22 cellular contexts compared by ENCODE assay signal in genomic region chr11:11604340-11604992, GRCh38. TPM values are rescaled to one million over a fixed set of nuclear protein-coding genes. Genes with fewer than 3 reads are reported as not detected.
DNase-seq lines count a peak whose midpoint lies in the region; ATAC-seq and TF ChIP-seq lines count a peak whose summit lies in the region.
"Had no signal": no experiment of that assay in that cellular context is flagged by ENCODE, and none has a peak within 500 bp of the region (broad histone marks: within the 10 kb centered on the region; RNA-seq: fewer than 3 reads in every experiment).

No MANE protein-coding gene starts in this region.

- peak overlapping the region; percentile 1 for H3K27ac Mint-ChIP-seq in osteocyte (ENCODE audit: unreplicated experiment)
- H3K27ac Mint-ChIP-seq in stimulated activated naive CD8-positive, alpha-beta T cell treated with anti-CD3 and anti-CD28 coated beads, Interleukin-15, amount 100 ng/mL, for 72 hours = no peak overlapping the region
- no peak overlapping the region for H3K27ac Mint-ChIP-seq in WTC11
- H3K27ac Mint-ChIP-seq: CD8-positive, alpha-beta T cell; IgD-negative memory B cell had no signal

- intact Hi-C loops in aorta (cut with DNase I) = no loop called here

- no peaks in the 10 kb centered on the region for H3K27me3 Mint-ChIP-seq in osteocyte (ENCODE audit: unreplicated experiment)
- H3K27me3 Mint-ChIP-seq in stimulated activated naive CD8-positive, alpha-beta T cell treated with anti-CD3 and anti-CD28 coated beads, Interleukin-15, amount 100 ng/mL, for 72 hours = peaks cover 8% of the 10 kb centered on the region
- H3K27me3 Mint-ChIP-seq in WTC11 (ENCODE audit: low read depth) = no peaks in the 10 kb centered on the region

- peaks cover 0 to 16% of the 10 kb centered on the region in 2 donors for H3K4me1 ChIP-seq in lung (ENCODE audit: control insufficient read depth in 2 of 2, insufficient read depth in 2 of 2, low read length in 2 of 2)
- H3K4me1 ChIP-seq in aorta (ENCODE audit: control insufficient read depth in 1 of 2, insufficient read depth in 2 of 2, low read length in 2 of 2) = peaks cover 0 to 8% of the 10 kb centered on the region in 2 donors
- H3K4me1 ChIP-seq: Caco-2 had no signal

- WGBS in lung, 2 donors = 93% methylated on average over 7 of the region's 7 CpGs
- 22 to 23% methylated on average over 7 of the region's 7 CpGs for WGBS in aorta, 2 donors

- ATAC-seq in lung (ENCODE audit: insufficient read depth, low FRiP score) = no peak
- ATAC-seq in aorta (ENCODE audit: low FRiP score) = peak; percentile 15
- no peak for ATAC-seq in GM18873 (IDR thresholded peaks at IDR 0.05; ENCODE audit: low FRiP score, unreplicated experiment)
- no peak for ATAC-seq in stimulated activated naive CD8-positive, alpha-beta T cell treated with anti-CD3 and anti-CD28 coated beads, Interleukin-15, amount 100 ng/mL, for 72 hours
- ATAC-seq in WTC11 = no peak
- ATAC-seq: CD8-positive, alpha-beta T cell; HCT116; Right ventricle myocardium inferior had no signal

- H3K4me3 Mint-ChIP-seq in osteocyte (ENCODE audit: unreplicated experiment) (no peak overlapping the region), WTC11 (no peak overlapping the region)
- no peak overlapping the region for H3K4me3 Mint-ChIP-seq in stimulated activated naive CD8-positive, alpha-beta T cell treated with anti-CD3 and anti-CD28 coated beads, Interleukin-15, amount 100 ng/mL, for 72 hours
- H3K4me3 Mint-ChIP-seq: CD8-positive, alpha-beta T cell; IgD-negative memory B cell had no signal

- H3K4me1 Mint-ChIP-seq in osteocyte (ENCODE audit: unreplicated experiment) (peaks cover 36% of the 10 kb centered on the region), WTC11 (peaks cover 21% of the 10 kb centered on the region)
- peaks cover 6% of the 10 kb centered on the region for H3K4me1 Mint-ChIP-seq in stimulated activated naive CD8-positive, alpha-beta T cell treated with anti-CD3 and anti-CD28 coated beads, Interleukin-15, amount 100 ng/mL, for 72 hours

- DNase-seq in epithelial cell of proximal tubule (ENCODE audit: low read depth) (no peak), lung (ENCODE audit: low spot score) (peak; percentile 16), osteocyte (ENCODE audit: extremely low spot score, unreplicated experiment) (no peak), aorta (peak in 1 of 2 donors; percentile 54), NCI-H2227 (lab: John Stamatoyannopoulos, UW; ENCODE audit: unreplicated experiment) (no peak), WTC11 (ENCODE audit: low spot score) (no peak)
- no peak for DNase-seq in stimulated activated naive CD8-positive, alpha-beta T cell treated with anti-CD3 and anti-CD28 coated beads, Interleukin-15, amount 100 ng/mL, for 72 hours
- DNase-seq: Caco-2; CD8-positive, alpha-beta T cell; MM.1S; NCI-H1694 treated with DMSO at 0.1 percent for 48 hours; NCI-H446 treated with DMSO at 0.1 percent for 48 hours; NCI-H82; NK-92 treated with Interleukin-12 subunit alpha and Interleukin-12 subunit beta, amount 100 ng/mL, for 24 hours; PC-9; SJCRH30 had no signal

- H3K9me3 ChIP-seq in lung (ENCODE audit: control insufficient read depth in 2 of 2, insufficient read depth in 1 of 2, low read length in 1 of 2) (no peaks in the 10 kb centered on the region), aorta (ENCODE audit: control insufficient read depth, low read length) (no peaks in the 10 kb centered on the region)
- H3K9me3 ChIP-seq: Caco-2, SJCRH30 had no signal

- H3K9me3 Mint-ChIP-seq in osteocyte (ENCODE audit: unreplicated experiment) (peaks cover 15% of the 10 kb centered on the region), WTC11 (peaks cover 24% of the 10 kb centered on the region)
- no peaks in the 10 kb centered on the region for H3K9me3 Mint-ChIP-seq in stimulated activated naive CD8-positive, alpha-beta T cell treated with anti-CD3 and anti-CD28 coated beads, Interleukin-15, amount 100 ng/mL, for 72 hours

- POLR2A ChIA-PET in WTC11 (lab: Charles Lee) = no interaction called here

- H3K27ac ChIP-seq in lung (ENCODE audit: low read depth in 1 of 2, low read length in 1 of 2) (no peak overlapping the region), aorta (ENCODE audit: low read depth in 1 of 2, low read length in 2 of 2) (peak overlapping the region in 1 of 2 donors; percentile 93)
- H3K27ac ChIP-seq: HL-60, KMS-11, PC-9, SJCRH30 had no signal

- no peak for TF ChIP-seq CTCF in epithelial cell of proximal tubule (conservative IDR thresholded peaks at IDR 0.05; ENCODE audit: low read depth, low read length)
- no peak for TF ChIP-seq CTCF in lung (IDR thresholded peaks at IDR 0.05; ENCODE audit: control extremely low read depth, extremely low read depth)
- no peak for TF ChIP-seq CTCF in osteocyte (IDR thresholded peaks at IDR 0.05)
- TF ChIP-seq CTCF in WTC11 (IDR thresholded peaks at IDR 0.05) = no peak

- H3K27me3 ChIP-seq in lung (ENCODE audit: control insufficient read depth, insufficient read depth) (no peaks in the 10 kb centered on the region), aorta (ENCODE audit: control insufficient read depth in 1 of 2, insufficient read depth in 2 of 2, low read length in 1 of 2) (no peaks in the 10 kb centered on the region)
- H3K27me3 ChIP-seq: SJCRH30 had no signal

- H3K4me3 ChIP-seq in epithelial cell of proximal tubule (ENCODE audit: low read depth, low read length) (peak overlapping the region; percentile 10), lung (no peak overlapping the region), aorta (ENCODE audit: low read length in 2 of 2) (peak overlapping the region; percentile 8 to 14)
- H3K4me3 ChIP-seq: PC-9, SJCRH30 had no signal

- no peaks in the 10 kb centered on the region for H3K36me3 ChIP-seq in lung (ENCODE audit: control insufficient read depth in 2 of 2, insufficient read depth in 2 of 2, low read length in 2 of 2)
- no peaks in the 10 kb centered on the region for H3K36me3 ChIP-seq in aorta (ENCODE audit: control insufficient read depth in 1 of 2, insufficient read depth in 2 of 2, low read length in 1 of 2)
- H3K36me3 ChIP-seq: SJCRH30 had no signal

- H3K36me3 Mint-ChIP-seq in osteocyte (ENCODE audit: unreplicated experiment) = peaks cover 22% of the 10 kb centered on the region
- H3K36me3 Mint-ChIP-seq in WTC11 = no peaks in the 10 kb centered on the region
- H3K36me3 Mint-ChIP-seq: CD8-positive, alpha-beta T cell had no signal

- CTCF ChIA-PET in WTC11 (lab: Charles Lee) = interaction anchor here (1.2 to 1.3 kb wide), 2 partner anchors 148 to 183 kb away, joined by 3 to 5 read pairs; no protein-coding TSS in a partner anchor

TF ChIP-seq in WTC11, 78 proteins besides CTCF, POLR2A, EP300 and RAD21 (continues in another document):
- TF ChIP-seq NR2C2 (CRISPR knock-in tag; IDR thresholded peaks at IDR 0.05) = no peak
- TF ChIP-seq TCF7 (CRISPR knock-in tag; IDR thresholded peaks at IDR 0.05; ENCODE audit: low read depth) = no peak
- no peak for TF ChIP-seq ZNF232 (CRISPR knock-in tag; IDR thresholded peaks at IDR 0.05)
- no peak for TF ChIP-seq RELA (CRISPR knock-in tag; IDR thresholded peaks at IDR 0.05; ENCODE audit: borderline replicate concordance)
- no peak for TF ChIP-seq CBFB (CRISPR knock-in tag; IDR thresholded peaks at IDR 0.05; ENCODE audit: low read depth)
- TF ChIP-seq, protein P1, sequence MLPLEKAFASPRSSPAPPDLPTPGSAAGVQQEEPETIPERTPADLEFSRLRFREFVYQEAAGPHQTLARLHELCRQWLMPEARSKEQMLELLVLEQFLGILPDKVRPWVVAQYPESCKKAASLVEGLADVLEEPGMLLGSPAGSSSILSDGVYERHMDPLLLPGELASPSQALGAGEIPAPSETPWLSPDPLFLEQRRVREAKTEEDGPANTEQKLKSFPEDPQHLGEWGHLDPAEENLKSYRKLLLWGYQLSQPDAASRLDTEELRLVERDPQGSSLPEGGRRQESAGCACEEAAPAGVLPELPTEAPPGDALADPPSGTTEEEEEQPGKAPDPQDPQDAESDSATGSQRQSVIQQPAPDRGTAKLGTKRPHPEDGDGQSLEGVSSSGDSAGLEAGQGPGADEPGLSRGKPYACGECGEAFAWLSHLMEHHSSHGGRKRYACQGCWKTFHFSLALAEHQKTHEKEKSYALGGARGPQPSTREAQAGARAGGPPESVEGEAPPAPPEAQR (CRISPR knock-in tag; IDR thresholded peaks at IDR 0.05) = no peak
- no peak for TF ChIP-seq E2F1 (CRISPR knock-in tag; IDR thresholded peaks at IDR 0.05)
- no peak for TF ChIP-seq IRF2 (CRISPR knock-in tag; IDR thresholded peaks at IDR 0.05; ENCODE audit: borderline replicate concordance, low read depth)
- TF ChIP-seq CREB1 (CRISPR knock-in tag; IDR thresholded peaks at IDR 0.05) = no peak
- no peak for TF ChIP-seq STAT6 (CRISPR knock-in tag; conservative IDR thresholded peaks at IDR 0.05; ENCODE audit: low read depth)

RNA-seq across cellular contexts. Expression of gene GALNT18, which starts 17.3 kb away (rescaled TPM):
- total RNA-seq in epithelial cell of proximal tubule (7.0 and 7.8 TPM in 2 replicates), lung (10 to 100 TPM; 59.3 to 68.0 TPM), osteocyte (39.8 and 42.5 TPM in 2 replicates), aorta (10 to 100 TPM; 37.3 to 60.6 TPM), WTC11 (2021) (4.4 to 5.0 TPM (median 5.0 TPM) in 3 replicates)
- polyA plus RNA-seq in lung (100 to 1,000 TPM in 1 of 2 donors, 10 to 100 TPM in 1; 17.7 to 109 TPM), aorta (1 to 10 TPM; 5.3 to 5.5 TPM)
- total RNA-seq: CD8-positive, alpha-beta T cell; PC-9 had no signal
- polyA plus RNA-seq: IgD-negative memory B cell had no signal
